In genomic region chr2:105449083-105449482, GRCh38 we compare ENCODE assay signal across 17 cellular contexts. TPM values are rescaled to one million over a fixed set of nuclear protein-coding genes. Genes with fewer than 3 reads are reported as not detected.
DNase-seq lines count a peak whose midpoint lies in the region; ATAC-seq and TF ChIP-seq lines count a peak whose summit lies in the region.
"Had no signal": no experiment of that assay in that cellular context is flagged by ENCODE, and none has a peak within 500 bp of the region (broad histone marks: within the 10 kb centered on the region; RNA-seq: fewer than 3 reads in every experiment).

No MANE protein-coding gene starts in this region.

- no peaks in the 10 kb centered on the region for H3K4me1 ChIP-seq in right atrium auricular region
- H3K4me1 ChIP-seq: parathyroid adenoma, suprapubic skin had no signal

- no peaks in the 10 kb centered on the region for H3K27me3 Mint-ChIP-seq in type B pancreatic cell

- H3K27me3 ChIP-seq in right atrium auricular region (no peaks in the 10 kb centered on the region), H7 (ENCODE audit: control insufficient read depth, insufficient read depth, low read length) (no peaks in the 10 kb centered on the region)
- H3K27me3 ChIP-seq: suprapubic skin had no signal

- H3K9me3 Mint-ChIP-seq in type B pancreatic cell = no peaks in the 10 kb centered on the region
- H3K9me3 Mint-ChIP-seq: activated CD4-positive, alpha-beta memory T cell treated with anti-CD3 and anti-CD28 coated beads for 36 hours had no signal

- peak; percentile 34 for ATAC-seq in Right ventricle myocardium inferior
- ATAC-seq in GM18519 (IDR thresholded peaks at IDR 0.05; ENCODE audit: low FRiP score, unreplicated experiment) = no peak
- ATAC-seq in GM18868 (IDR thresholded peaks at IDR 0.05; ENCODE audit: unreplicated experiment) = no peak

- H3K27ac ChIP-seq in right atrium auricular region = no peak overlapping the region
- H3K27ac ChIP-seq: KMS-11, parathyroid adenoma, suprapubic skin had no signal

- no peak overlapping the region for H3K4me3 Mint-ChIP-seq in type B pancreatic cell
- H3K4me3 Mint-ChIP-seq: activated CD4-positive, alpha-beta memory T cell treated with anti-CD3 and anti-CD28 coated beads for 36 hours had no signal

- H3K36me3 ChIP-seq in right atrium auricular region (no peaks in the 10 kb centered on the region), H7 (replicated peaks; ENCODE audit: control insufficient read depth, insufficient read depth, low read length) (no peaks in the 10 kb centered on the region)
- H3K36me3 ChIP-seq: suprapubic skin had no signal

- H3K9me3 ChIP-seq in right atrium auricular region = no peaks in the 10 kb centered on the region
- H3K9me3 ChIP-seq: suprapubic skin had no signal

- intact Hi-C loops in Right ventricle myocardium inferior (cut with DNase I) = no loop called here

- peak overlapping the region; percentile 26 for H3K27ac Mint-ChIP-seq in type B pancreatic cell
- H3K27ac Mint-ChIP-seq: activated CD4-positive, alpha-beta memory T cell treated with anti-CD3 and anti-CD28 coated beads for 36 hours had no signal

- no peaks in the 10 kb centered on the region for H3K36me3 Mint-ChIP-seq in type B pancreatic cell
- H3K36me3 Mint-ChIP-seq: activated CD4-positive, alpha-beta memory T cell treated with anti-CD3 and anti-CD28 coated beads for 36 hours had no signal

- DNase-seq in Right ventricle myocardium inferior (ENCODE audit: missing footprints) = no peak
- DNase-seq in right atrium auricular region (ENCODE audit: low spot score) = no peak
- peak; percentile 40 for DNase-seq in NCI-H69 (lab: John Stamatoyannopoulos, UW)
- peak; percentile 17 for DNase-seq in epithelial cell of esophagus (ENCODE audit: low read depth)
- no peak for DNase-seq in type B pancreatic cell (ENCODE audit: extremely low spot score, unreplicated experiment)
- DNase-seq in H7 = no peak
- DNase-seq: activated CD4-positive, alpha-beta memory T cell treated with anti-CD3 and anti-CD28 coated beads for 36 hours; activated gamma-delta T cell treated with Interleukin-2 at 50 U/mL for 16 hours; effector memory CD4-positive, alpha-beta T cell; foreskin melanocyte; NCI-H2227 treated with DMSO at 0.1 percent for 48 hours; T1000 had no signal

- H3K4me3 ChIP-seq in right atrium auricular region (no peak overlapping the region), epithelial cell of esophagus (ENCODE audit: low read length) (no peak overlapping the region), H7 (ENCODE audit: insufficient read depth, low read depth, low read length) (no peak overlapping the region)
- H3K4me3 ChIP-seq: suprapubic skin had no signal

- TF ChIP-seq CTCF in right atrium auricular region (IDR thresholded peaks at IDR 0.05) (no peak), epithelial cell of esophagus (IDR thresholded peaks at IDR 0.05; ENCODE audit: insufficient read depth, low read depth, low read length, missing control alignments) (no peak), type B pancreatic cell (conservative IDR thresholded peaks at IDR 0.05) (no peak)

- peaks cover 5% of the 10 kb centered on the region for H3K4me1 Mint-ChIP-seq in type B pancreatic cell (ENCODE audit: unreplicated experiment)

RNA-seq across cellular contexts. Expression of gene FHL2, which starts 50.2 kb away (rescaled TPM):
- 1,619 TPM for total RNA-seq in Right ventricle myocardium inferior
- 100 to 1,000 TPM; 141 to 356 TPM for total RNA-seq in right atrium auricular region
- 19.9 and 21.9 TPM in 2 replicates for total RNA-seq in type B pancreatic cell (ENCODE audit: low replicate concordance)
- 20.0 and 20.4 TPM in 2 replicates for total RNA-seq in H7 (2014; rRNA removed; shearing (Covaris generic))

Comparison
In these comparisons a context has a peak if more than half of its experiments do, and no peak if none do; other contexts are left out.
1. DNase-seq: peak in NCI-H69 (single experiment) and epithelial cell of esophagus (single experiment); none in Right ventricle myocardium inferior (single experiment), right atrium auricular region (single experiment), type B pancreatic cell (single experiment) and H7 (single experiment).